ENCODE assay signal across 8 cellular contexts in genomic region chr19:6767357-6768235, GRCh38. TPM values are rescaled to one million over a fixed set of nuclear protein-coding genes. Genes with fewer than 3 reads are reported as not detected.
DNase-seq lines count a peak whose midpoint lies in the region; ATAC-seq and TF ChIP-seq lines count a peak whose summit lies in the region.

Gene SH2D3A (minus strand): TSS chr19:6767435. CDS start chr19:6763748, 3,687 bp downstream.

- H3K36me3 Mint-ChIP-seq in osteocyte (ENCODE audit: unreplicated experiment): no peaks in the 10 kb centered on the region

- intact Hi-C loops in upper lobe of right lung (cut with DNase I): no loop called here

- no peaks in the 10 kb centered on the region for H3K9me3 Mint-ChIP-seq in osteocyte (ENCODE audit: unreplicated experiment)

- H3K36me3 ChIP-seq in OCI-LY1 (ENCODE audit: insufficient read depth, low read length): no peaks in the 10 kb centered on the region
- H3K36me3 ChIP-seq in upper lobe of right lung: no peaks in the 10 kb centered on the region

- H3K79me2 ChIP-seq in OCI-LY1 (ENCODE audit: insufficient read depth, low read length): no peaks in the 10 kb centered on the region

- TF ChIP-seq CTCF in C4-2B (conservative IDR thresholded peaks at IDR 0.05): no peak
- TF ChIP-seq CTCF in OCI-LY1 (IDR thresholded peaks at IDR 0.05; ENCODE audit: low read length): no peak
- no peak for TF ChIP-seq CTCF in fibroblast of villous mesenchyme (IDR thresholded peaks at IDR 0.05; ENCODE audit: insufficient read depth, low read depth, low read length)
- no peak for TF ChIP-seq CTCF in osteocyte (IDR thresholded peaks at IDR 0.05)
- no peak for TF ChIP-seq CTCF in upper lobe of right lung (IDR thresholded peaks at IDR 0.05)

- no peaks in the 10 kb centered on the region for H3K9me2 ChIP-seq in OCI-LY1 (ENCODE audit: low read depth, low read length)

- no peaks in the 10 kb centered on the region for H4K20me1 ChIP-seq in OCI-LY1 (ENCODE audit: insufficient read depth, low read length)

- H3K4me3 ChIP-seq in OCI-LY1 (ENCODE audit: low read depth, low read length, poor library complexity, severe bottlenecking) (peak within 1 kb of the TSS; percentile 81), fibroblast of villous mesenchyme (ENCODE audit: low read depth, low read length) (peak within 1 kb of the TSS; percentile 34), upper lobe of right lung (peak within 1 kb of the TSS; percentile 54)

- H3K4me3 Mint-ChIP-seq in osteocyte (ENCODE audit: unreplicated experiment): peak within 1 kb of the TSS; percentile 58

- H3K27ac Mint-ChIP-seq in osteocyte (ENCODE audit: unreplicated experiment): no peak within 1 kb of the TSS

- H3K27ac ChIP-seq in C4-2B (peak within 1 kb of the TSS; percentile 20; the same call in 1 of the 2 replicates), OCI-LY1 (ENCODE audit: low read depth, low read length, poor library complexity, severe bottlenecking) (peak within 1 kb of the TSS; percentile 79), upper lobe of right lung (peak within 1 kb of the TSS; percentile 74)

- peaks cover 21% of the 10 kb centered on the region for H3K4me1 Mint-ChIP-seq in osteocyte (ENCODE audit: unreplicated experiment)

- peak within 1 kb of the TSS; percentile 100 for H3K4me2 ChIP-seq in OCI-LY1 (ENCODE audit: low read length)

- H3F3A ChIP-seq in OCI-LY1 (ENCODE audit: insufficient read depth, low read length): 0 out of 2 replicates have a peak, but pooled peaks cover 4% of the 10 kb centered on the region

- H3K27me3 ChIP-seq in OCI-LY1 (ENCODE audit: insufficient read depth, low read length) (no peaks in the 10 kb centered on the region), upper lobe of right lung (no peaks in the 10 kb centered on the region)

- H2AFZ ChIP-seq in OCI-LY1 (ENCODE audit: low read length): no peak within 1 kb of the TSS

- H3K4me1 ChIP-seq in OCI-LY1 (ENCODE audit: insufficient read depth, low read length, severe bottlenecking): peaks cover 32% of the 10 kb centered on the region
- H3K4me1 ChIP-seq in upper lobe of right lung: peaks cover 17% of the 10 kb centered on the region

- H3K9ac ChIP-seq in OCI-LY1 (ENCODE audit: low read length): peak within 1 kb of the TSS; percentile 78

- H3K27me3 Mint-ChIP-seq in osteocyte (ENCODE audit: unreplicated experiment): peaks cover 16% of the 10 kb centered on the region

- ATAC-seq in GM19397 (IDR thresholded peaks at IDR 0.05; ENCODE audit: unreplicated experiment): peak; percentile 61
- ATAC-seq in HG03469 (IDR thresholded peaks at IDR 0.05; ENCODE audit: unreplicated experiment): peak; percentile 48
- ATAC-seq in upper lobe of right lung: peak; percentile 93

- no peaks in the 10 kb centered on the region for H3K9me3 ChIP-seq in OCI-LY1 (ENCODE audit: low read length)
- no peaks in the 10 kb centered on the region for H3K9me3 ChIP-seq in upper lobe of right lung

- DNase-seq in activated T-cell treated with anti-CD3 and anti-CD28 coated beads for 48 hours (ENCODE audit: low read depth) (peak; percentile 88), fibroblast of villous mesenchyme (ENCODE audit: low read depth) (peak; percentile 37), osteocyte (ENCODE audit: extremely low spot score, unreplicated experiment) (no peak), upper lobe of right lung (peak; percentile 96)

RNA-seq across cellular contexts. Expression of gene SH2D3A, which starts in this region (rescaled TPM):
- total RNA-seq in fibroblast of villous mesenchyme: under 0.01 TPM in 1 of 2 replicates, not detected in the other
- total RNA-seq in osteocyte: not detected in 2 replicates
- total RNA-seq in upper lobe of right lung: 26.0 TPM

Comparison
In these comparisons a context has a peak if more than half of its experiments do, and no peak if none do; other contexts are left out.
1. RNA of gene SH2D3A (total RNA-seq): 26.0 TPM in upper lobe of right lung (single experiment); not detected in osteocyte and under 0.01 TPM in fibroblast of villous mesenchyme; every median in the first group is over 10 times any median in the second.
2. Peak in DNase-seq and H3K4me3 ChIP-seq in fibroblast of villous mesenchyme; RNA of the gene not detected or under 1 TPM.
3. H3K27ac ChIP-seq: peak in every context shown above with its lines; median percentile 79 in OCI-LY1; 74 in upper lobe of right lung; 20 in C4-2B.
4. Peak in every context shown above with its lines, with median percentiles within 50 percentile points of each other: ATAC-seq and H3K4me3 ChIP-seq.